11 cellular contexts compared by ENCODE assay signal in genomic region chr15:65939901-65940617, GRCh38.
DNase-seq lines count a peak whose midpoint lies in the region; ATAC-seq and TF ChIP-seq lines count a peak whose summit lies in the region.
"Had no signal": no experiment of that assay in that cellular context is flagged by ENCODE, and none has a peak within 500 bp of the region (broad histone marks: within the 10 kb centered on the region; RNA-seq: fewer than 3 reads in every experiment).

No MANE protein-coding gene starts in this region.

- TF ChIP-seq EP300 in transverse colon (IDR thresholded peaks at IDR 0.05; ENCODE audit: low read depth): no peak

- intact Hi-C loops in psoas muscle (cut with DNase I): no loop called here
- intact Hi-C loops in transverse colon (cut with DNase I; ENCODE audit: low total_unique reads): no loop called here

- H3K27ac ChIP-seq in fibroblast of lung (ENCODE audit: insufficient read depth, low read length) (no peak overlapping the region), psoas muscle (peak overlapping the region; percentile 50), transverse colon (no peak overlapping the region)
- H3K27ac ChIP-seq: KMS-11 had no signal

- TF ChIP-seq POLR2A in transverse colon (IDR thresholded peaks at IDR 0.05): no peak

- DNase-seq in H4 (ENCODE audit: low spot score) (peak; percentile 75), NCI-H774 (lab: John Stamatoyannopoulos, UW) (peak; percentile 79), fibroblast of lung (ENCODE audit: low read depth in 2 of 2) (peak; percentile 51 to 96), psoas muscle (no peak), Ammon's horn (ENCODE audit: low spot score) (no peak), transverse colon (no peak)
- DNase-seq: glutamatergic neuron, occipital lobe had no signal

- WGBS in psoas muscle, 3 donors: 36 to 59% (median 48%) methylated on average over 10 of the region's 10 CpGs
- 47 to 69% methylated on average over 2 to 10 of the region's 10 CpGs for WGBS in transverse colon (ENCODE audit: low coverage in 1 of 2), 2 donors

- no peak overlapping the region for H2AFZ ChIP-seq in fibroblast of lung (ENCODE audit: low read length)

- H4K20me1 ChIP-seq in fibroblast of lung (ENCODE audit: control insufficient read depth, extremely low read depth, insufficient read depth, low read length): no peaks in the 10 kb centered on the region

- no peak overlapping the region for H3K4me2 ChIP-seq in fibroblast of lung (ENCODE audit: extremely low read depth, insufficient read depth, low read length)
- H3K4me2 ChIP-seq: KMS-11 had no signal

- H3K9me3 ChIP-seq in fibroblast of lung (ENCODE audit: control insufficient read depth, insufficient read depth, low read depth, low read length) (no peaks in the 10 kb centered on the region), psoas muscle (no peaks in the 10 kb centered on the region), transverse colon (no peaks in the 10 kb centered on the region)

- no peaks in the 10 kb centered on the region for H3K79me2 ChIP-seq in fibroblast of lung (ENCODE audit: control insufficient read depth, insufficient read depth, low read length)

- TF ChIP-seq CTCF in fibroblast of lung (conservative IDR thresholded peaks at IDR 0.05 in 1 of 2, IDR thresholded peaks at IDR 0.05 in 1 of 2; ENCODE audit: low read depth in 1 of 2, low read length in 2 of 2) (no peak), psoas muscle (IDR thresholded peaks at IDR 0.05) (no peak), transverse colon (IDR thresholded peaks at IDR 0.05) (no peak)

- H3K4me1 ChIP-seq in fibroblast of lung (ENCODE audit: control insufficient read depth, extremely low read depth, insufficient read depth, low read length) (peaks cover 10% of the 10 kb centered on the region), psoas muscle (peaks cover 19% of the 10 kb centered on the region), transverse colon (no peaks in the 10 kb centered on the region)

- no peaks in the 10 kb centered on the region for H3K27me3 ChIP-seq in fibroblast of lung (ENCODE audit: control insufficient read depth, insufficient read depth, low read length)
- no peaks in the 10 kb centered on the region for H3K27me3 ChIP-seq in psoas muscle (ENCODE audit: insufficient read depth in 3 of 3, low read length in 2 of 3)
- H3K27me3 ChIP-seq in transverse colon: no peaks in the 10 kb centered on the region

- H3K9ac ChIP-seq in fibroblast of lung (ENCODE audit: insufficient read depth, low read length): no peak overlapping the region
- H3K9ac ChIP-seq: KMS-11 had no signal

- H3K4me3 ChIP-seq in fibroblast of lung (replicated peaks in 1 of 4; ENCODE audit: control extremely low read depth in 1 of 4, insufficient read depth in 1 of 4, low read depth in 3 of 4, low read length in 4 of 4): no peak overlapping the region
- H3K4me3 ChIP-seq in psoas muscle: no peak overlapping the region
- H3K4me3 ChIP-seq in transverse colon: no peak overlapping the region
- H3K4me3 ChIP-seq: GM12878 had no signal

- in situ Hi-C loops in transverse colon (cut with MboI; ENCODE audit: low pct_ligation_motif_present in 1 of 4, low pct_unique_long_range_greater_than_20kb in 1 of 4, low sequenced_read_pairs in 3 of 4): no loop called here

- peak; percentile 51 to 77 (median 62) for ATAC-seq in psoas muscle
- ATAC-seq in HG02623 (IDR thresholded peaks at IDR 0.05; ENCODE audit: unreplicated experiment): no peak
- ATAC-seq: GM12878 had no signal

- H3K36me3 ChIP-seq in fibroblast of lung (ENCODE audit: control insufficient read depth, insufficient read depth, low read length) (no peaks in the 10 kb centered on the region), psoas muscle (ENCODE audit: insufficient read depth in 1 of 2, low read depth in 1 of 2) (no peaks in the 10 kb centered on the region), transverse colon (no peaks in the 10 kb centered on the region)

Comparison
In these comparisons a context has a peak if more than half of its experiments do, and no peak if none do; other contexts are left out.
1. DNase-seq: peak in H4 (single experiment), NCI-H774 (single experiment) and fibroblast of lung (2 of 2); none in psoas muscle (0 of 2), Ammon's horn (single experiment) and transverse colon (single experiment).